In genomic region chr12:106360400-106360994, GRCh38 we compare ENCODE assay signal across 14 cellular contexts.
"Had no signal": no experiment of that assay in that cellular context is flagged by ENCODE, and none has a peak within 500 bp of the region (broad histone marks: within the 10 kb centered on the region; RNA-seq: fewer than 3 reads in every experiment).

No MANE protein-coding gene starts in this region.

- H3K36me3 ChIP-seq: right atrium auricular region had no signal

- FAIRE-seq: frontal cortex, small intestine had no signal

- ATAC-seq: heart left ventricle, natural killer cell had no signal

- H3K9me3 ChIP-seq: heart left ventricle, left ventricle myocardium inferior, right atrium auricular region had no signal

- H3K27ac ChIP-seq: dorsolateral prefrontal cortex, heart left ventricle, left ventricle myocardium inferior, right atrium auricular region had no signal

- H3K4me3 ChIP-seq: dorsolateral prefrontal cortex, heart left ventricle, left ventricle myocardium inferior, right atrium auricular region had no signal

- DNase-seq: cortex of kidney; dorsolateral prefrontal cortex; effector CD8-positive, alpha-beta T cell; heart left ventricle; islet precursor cell; left ventricle myocardium inferior; mammary epithelial cell; natural killer cell; posterior cingulate gyrus; small intestine; stimulated activated CD4-positive, alpha-beta T cell treated with anti-CD3 and anti-CD28 coated beads, Interleukin-12 subunit alpha, Interleukin-12 subunit beta, amount 100 ng/mL, for 4 hours; stimulated activated naive CD4-positive, alpha-beta T cell had no signal

- H3K27me3 ChIP-seq: dorsolateral prefrontal cortex, heart left ventricle, right atrium auricular region had no signal
